In the genomic region with DNA sequence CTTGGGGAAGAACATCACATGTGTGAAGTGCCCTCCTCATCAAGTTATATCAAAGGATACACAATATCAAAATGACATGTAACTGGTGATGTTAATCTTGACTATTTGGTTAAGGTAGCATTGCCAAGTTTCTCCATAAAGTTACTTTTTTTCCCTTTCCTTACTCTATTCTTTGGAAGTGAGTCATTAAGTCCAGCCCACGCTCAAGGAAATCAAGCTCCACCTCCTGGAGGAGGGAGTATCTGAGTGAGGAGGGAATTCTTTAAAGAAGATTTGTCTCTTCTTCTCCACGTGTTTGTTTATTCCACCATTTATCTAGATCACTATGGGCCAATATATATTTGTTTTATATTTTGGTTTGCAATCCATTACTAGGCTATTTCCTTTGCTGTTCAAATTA, we compare ENCODE assay signal across 19 cellular contexts. TPM values are rescaled to one million over a fixed set of nuclear protein-coding genes. Genes with fewer than 3 reads are reported as not detected.
A peak's percentile ranks its signal among the peaks of the same experiment; 100 is the strongest.
DNase-seq lines count a peak whose midpoint lies in the region; ATAC-seq, FAIRE-seq and TF ChIP-seq lines count a peak whose summit lies in the region.
"Had no signal": no experiment of that assay in that cellular context is flagged by ENCODE, and none has a peak within 500 bp of the region (broad histone marks: within the 10 kb centered on the region; RNA-seq: fewer than 3 reads in every experiment).

No MANE protein-coding gene starts in this region.

- no peak overlapping the region for H2BK120ac ChIP-seq in IMR-90 (ENCODE audit: low read depth, low read length)

- dilution Hi-C loops in IMR-90 (cut with HindIII; ENCODE audit: low sequenced_read_pairs, unreplicated experiment): no loop called here

- H2AK5ac ChIP-seq in IMR-90 (ENCODE audit: low read depth, low read length): no peak overlapping the region

- no peak overlapping the region for H4K91ac ChIP-seq in IMR-90 (ENCODE audit: insufficient read depth, low read depth, low read length)

- peak; percentile 68 for ATAC-seq in IMR-90 (ENCODE audit: low read depth)
- no peak for ATAC-seq in GM18873 (IDR thresholded peaks at IDR 0.05; ENCODE audit: low FRiP score, unreplicated experiment)
- no peak for ATAC-seq in HG03095 (IDR thresholded peaks at IDR 0.05; ENCODE audit: unreplicated experiment)
- ATAC-seq: activated T-cell treated with anti-CD3 and anti-CD28 coated beads, Interleukin-2, amount 50 U/mL, for 4 hours had no signal

- CTCF ChIA-PET in IMR-90 (lab: Yijun Ruan, JAX): no interaction called here

- H4K8ac ChIP-seq in IMR-90 (ENCODE audit: low read depth in 2 of 2, low read length in 2 of 2): no peak overlapping the region

- H2BK5ac ChIP-seq in IMR-90 (ENCODE audit: low read depth, low read length, poor library complexity, severe bottlenecking): no peak overlapping the region

- no peak overlapping the region for H3K27ac ChIP-seq in IMR-90 (ENCODE audit: insufficient read depth, low read length)
- H3K27ac ChIP-seq in dorsolateral prefrontal cortex: no peak overlapping the region
- H3K27ac ChIP-seq: neural progenitor cell, vagina had no signal

- TF ChIP-seq POLR2A in IMR-90 (IDR thresholded peaks at IDR 0.05; ENCODE audit: low read depth, low read length): no peak

- H3K27me3 ChIP-seq in IMR-90 (ENCODE audit: control insufficient read depth, insufficient read depth, low read length): no peaks in the 10 kb centered on the region
- no peaks in the 10 kb centered on the region for H3K27me3 ChIP-seq in bronchial epithelial cell (ENCODE audit: control insufficient read depth, insufficient read depth, low read length)
- H3K27me3 ChIP-seq in dorsolateral prefrontal cortex: peaks cover 0 to 7% (median 0%) of the 10 kb centered on the region in 45 donors
- H3K27me3 ChIP-seq: neural progenitor cell, vagina had no signal

- H3K4ac ChIP-seq in IMR-90 (ENCODE audit: low read depth, low read length): no peak overlapping the region

- H3K9me1 ChIP-seq in IMR-90 (ENCODE audit: insufficient read depth, low read length): no peaks in the 10 kb centered on the region

- no peak overlapping the region for H3K18ac ChIP-seq in IMR-90 (ENCODE audit: low read depth, low read length)

- H4K20me1 ChIP-seq in IMR-90 (ENCODE audit: insufficient read depth, low read length): no peaks in the 10 kb centered on the region

- no peak overlapping the region for H2BK15ac ChIP-seq in IMR-90 (ENCODE audit: low read depth, low read length)

- peak; percentile 23 for DNase-seq in AG10803 (ENCODE audit: low read depth)
- DNase-seq in IMR-90: peak; percentile 75
- DNase-seq in bronchial epithelial cell (ENCODE audit: low read depth): peak; percentile 48
- peak; percentile 9 for DNase-seq in kidney tubule cell (ENCODE audit: low spot score)
- DNase-seq in dorsolateral prefrontal cortex: no peak
- DNase-seq in hypothalamus (lab: John Stamatoyannopoulos, UW): no peak
- DNase-seq: activated CD4-positive, alpha-beta memory T cell treated with anti-CD3 and anti-CD28 coated beads for 36 hours; activated T-cell treated with anti-CD3 and anti-CD28 coated beads, Interleukin-2, amount 50 U/mL, for 4 hours; head of caudate nucleus; KBM-7; NCI-H1105 treated with DMSO at 0.1 percent for 48 hours; retina; stimulated activated CD4-positive, alpha-beta T cell treated with anti-CD3 and anti-CD28 coated beads, Interleukin-15, amount 100 ng/mL, for 24 hours; SW 1271 had no signal

- no peak for TF ChIP-seq RAD21 in IMR-90 (IDR thresholded peaks at IDR 0.05; ENCODE audit: low read length)

- no peak overlapping the region for H3K9ac ChIP-seq in IMR-90 (ENCODE audit: low read depth, low read length)
- H3K9ac ChIP-seq: neural progenitor cell had no signal

- no peak overlapping the region for H3K56ac ChIP-seq in IMR-90 (ENCODE audit: extremely low read depth, insufficient read depth, low read length)

- no peak overlapping the region for H2AK9ac ChIP-seq in IMR-90 (replicated peaks; ENCODE audit: low read depth, low read length, poor library complexity)

- intact Hi-C loops in IMR-90 (cut with micrococcal nuclease) (no loop called here), dorsolateral prefrontal cortex (cut with DNase I) (no loop called here)

- H4K5ac ChIP-seq in IMR-90 (ENCODE audit: low read depth, low read length): no peak overlapping the region

- POLR2A ChIA-PET in IMR-90 (lab: Charles Lee; ENCODE audit: unreplicated experiment): no interaction called here

- H3K23ac ChIP-seq in IMR-90 (ENCODE audit: low read depth, low read length): no peak overlapping the region

- H3K9me3 ChIP-seq in IMR-90 (ENCODE audit: control insufficient read depth, insufficient read depth, low read length): no peaks in the 10 kb centered on the region
- H3K9me3 ChIP-seq: vagina had no signal

- no peak for FAIRE-seq in bronchial epithelial cell (lab: Jason Lieb, UNC)
- FAIRE-seq: keratinocyte had no signal

- no peak overlapping the region for H2BK20ac ChIP-seq in IMR-90 (ENCODE audit: low read depth, low read length)

- WGBS in IMR-90 (ENCODE audit: extremely low coverage in 2 of 2, insufficient read length in 1 of 2), 2 experiments: no CpG with 5 or more reads among the region's 2 CpGs

- no TSS peak for BruUV-seq in IMR-90 (replicated peaks; lab: Mats Ljungman, UMichigan)

- H3K4me2 ChIP-seq in IMR-90 (ENCODE audit: low read depth, low read length): no peak overlapping the region
- H3K4me2 ChIP-seq: neural progenitor cell had no signal

- TF ChIP-seq CTCF in AG10803 (conservative IDR thresholded peaks at IDR 0.05; ENCODE audit: low read length) (no peak), IMR-90 (conservative IDR thresholded peaks at IDR 0.05; ENCODE audit: low read depth, low read length) (no peak), bronchial epithelial cell (IDR thresholded peaks at IDR 0.05; ENCODE audit: insufficient read depth, low read length, severe bottlenecking) (no peak), dorsolateral prefrontal cortex (IDR thresholded peaks at IDR 0.05 in 54 of 56, conservative IDR thresholded peaks at IDR 0.05 in 2 of 56; ENCODE audit: low read depth in 1 of 56, partially characterized antibody in 56 of 56) (no peak)

- H3K4me1 ChIP-seq in IMR-90 (ENCODE audit: control insufficient read depth, insufficient read depth, low read length): no peaks in the 10 kb centered on the region
- H3K4me1 ChIP-seq: vagina had no signal

- in situ Hi-C loops in IMR-90 (cut with MboI; ENCODE audit: low sequenced_read_pairs): no loop called here

- no peaks in the 10 kb centered on the region for H3K36me3 ChIP-seq in IMR-90 (ENCODE audit: control insufficient read depth, insufficient read depth, low read length)
- no peaks in the 10 kb centered on the region for H3K36me3 ChIP-seq in bronchial epithelial cell (ENCODE audit: control insufficient read depth, insufficient read depth, low read length)
- H3K36me3 ChIP-seq: neural progenitor cell, vagina had no signal

- no peaks in the 10 kb centered on the region for H3K79me1 ChIP-seq in IMR-90 (ENCODE audit: low read depth in 1 of 2, low read length in 2 of 2)

- H3K14ac ChIP-seq in IMR-90 (replicated peaks; ENCODE audit: low read depth, low read length): no peak overlapping the region

- H3K4me3 ChIP-seq in AG10803 (ENCODE audit: low read length) (no peak overlapping the region), IMR-90 (ENCODE audit: insufficient read depth, low read depth, low read length) (no peak overlapping the region), bronchial epithelial cell (ENCODE audit: low read depth, low read length) (no peak overlapping the region), dorsolateral prefrontal cortex (no peak overlapping the region)
- H3K4me3 ChIP-seq: neural progenitor cell, vagina had no signal

- H2AFZ ChIP-seq in IMR-90 (replicated peaks; ENCODE audit: low read length, poor library complexity): no peak overlapping the region
- H2AFZ ChIP-seq: neural progenitor cell had no signal

TF ChIP-seq in IMR-90, 13 proteins besides CTCF, POLR2A, EP300 and RAD21:
- TF ChIP-seq CHD1 (IDR thresholded peaks at IDR 0.05; ENCODE audit: low read depth, low read length) (no peak), MAZ (IDR thresholded peaks at IDR 0.05; ENCODE audit: borderline replicate concordance, low read depth, low read length) (no peak), NFE2L2 (IDR thresholded peaks at IDR 0.05; ENCODE audit: low read depth, low read length) (no peak), SMC3 (IDR thresholded peaks at IDR 0.05; ENCODE audit: low read depth, low read length) (no peak), BHLHE40 (IDR thresholded peaks at IDR 0.05; ENCODE audit: low read depth, low read length) (no peak), RFX5 (IDR thresholded peaks at IDR 0.05; ENCODE audit: low read depth, low read length) (no peak), RCOR1 (IDR thresholded peaks at IDR 0.05; ENCODE audit: insufficient replicate concordance, low read length) (no peak), FOS (IDR thresholded peaks at IDR 0.05; ENCODE audit: low read depth, low read length) (no peak), MXI1 (IDR thresholded peaks at IDR 0.05; ENCODE audit: borderline replicate concordance, low read depth, low read length) (no peak), CEBPB (IDR thresholded peaks at IDR 0.05; ENCODE audit: low read depth, low read length) (no peak), MAFK (IDR thresholded peaks at IDR 0.05; ENCODE audit: low read depth, low read length) (no peak)
- TF ChIP-seq, protein P1, sequence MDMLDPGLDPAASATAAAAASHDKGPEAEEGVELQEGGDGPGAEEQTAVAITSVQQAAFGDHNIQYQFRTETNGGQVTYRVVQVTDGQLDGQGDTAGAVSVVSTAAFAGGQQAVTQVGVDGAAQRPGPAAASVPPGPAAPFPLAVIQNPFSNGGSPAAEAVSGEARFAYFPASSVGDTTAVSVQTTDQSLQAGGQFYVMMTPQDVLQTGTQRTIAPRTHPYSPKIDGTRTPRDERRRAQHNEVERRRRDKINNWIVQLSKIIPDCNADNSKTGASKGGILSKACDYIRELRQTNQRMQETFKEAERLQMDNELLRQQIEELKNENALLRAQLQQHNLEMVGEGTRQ (IDR thresholded peaks at IDR 0.05; ENCODE audit: low read depth, low read length): no peak
- TF ChIP-seq, protein P2, sequence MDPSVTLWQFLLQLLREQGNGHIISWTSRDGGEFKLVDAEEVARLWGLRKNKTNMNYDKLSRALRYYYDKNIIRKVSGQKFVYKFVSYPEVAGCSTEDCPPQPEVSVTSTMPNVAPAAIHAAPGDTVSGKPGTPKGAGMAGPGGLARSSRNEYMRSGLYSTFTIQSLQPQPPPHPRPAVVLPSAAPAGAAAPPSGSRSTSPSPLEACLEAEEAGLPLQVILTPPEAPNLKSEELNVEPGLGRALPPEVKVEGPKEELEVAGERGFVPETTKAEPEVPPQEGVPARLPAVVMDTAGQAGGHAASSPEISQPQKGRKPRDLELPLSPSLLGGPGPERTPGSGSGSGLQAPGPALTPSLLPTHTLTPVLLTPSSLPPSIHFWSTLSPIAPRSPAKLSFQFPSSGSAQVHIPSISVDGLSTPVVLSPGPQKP (IDR thresholded peaks at IDR 0.05; ENCODE audit: borderline replicate concordance, low read depth, low read length): no peak

RNA-seq across cellular contexts. Expression of a gene that starts 33.6 kb away (rescaled TPM):
- total RNA-seq in IMR-90 (2012; rRNA removed) (60.4 and 72.8 TPM in 2 replicates), bronchial epithelial cell (23.0 and 24.0 TPM in 2 replicates), dorsolateral prefrontal cortex (10 to 100 TPM; 37.4 to 60.1 (median 50.2) TPM)
- polyA plus RNA-seq in IMR-90 (2012; rRNA removed): 23.9 and 29.2 TPM in 2 replicates
- 6.0 and 7.3 TPM in 2 replicates for polyA plus RNA-seq in IMR-90 (2012; cell fraction: cytosol; rRNA removed)
- 7.8 and 56.8 TPM in 2 replicates for polyA plus RNA-seq in IMR-90 (2012; cell fraction: nucleus; rRNA removed; ENCODE audit: low replicate concordance)

Comparison
In these comparisons a context has a peak if more than half of its experiments do, and no peak if none do; other contexts are left out.
1. DNase-seq: peak in AG10803 (single experiment), IMR-90 (single experiment), bronchial epithelial cell (single experiment) and kidney tubule cell (single experiment); none in dorsolateral prefrontal cortex (0 of 10) and hypothalamus (0 of 51).